ENCODE assay signal across 2 cellular contexts in genomic region chr15:31372635-31373091, GRCh38.
A peak's percentile ranks its signal among the peaks of the same experiment; 100 is the strongest.
TF ChIP-seq lines count a peak whose summit lies in the region.

No MANE protein-coding gene starts in this region.

TF ChIP-seq in liver, 16 proteins besides CTCF, POLR2A, EP300 and RAD21:
- TF ChIP-seq, protein P1, sequence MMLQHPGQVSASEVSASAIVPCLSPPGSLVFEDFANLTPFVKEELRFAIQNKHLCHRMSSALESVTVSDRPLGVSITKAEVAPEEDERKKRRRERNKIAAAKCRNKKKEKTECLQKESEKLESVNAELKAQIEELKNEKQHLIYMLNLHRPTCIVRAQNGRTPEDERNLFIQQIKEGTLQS (IDR thresholded peaks at IDR 0.05), result no peak
- no peak for TF ChIP-seq SP1 (IDR thresholded peaks at IDR 0.05)
- peak; percentile 17 to 25 for TF ChIP-seq HNF4A (conservative IDR thresholded peaks at IDR 0.05)
- peak; percentile 44 to 45 for TF ChIP-seq RXRA (IDR thresholded peaks at IDR 0.05)
- TF ChIP-seq, protein P2, sequence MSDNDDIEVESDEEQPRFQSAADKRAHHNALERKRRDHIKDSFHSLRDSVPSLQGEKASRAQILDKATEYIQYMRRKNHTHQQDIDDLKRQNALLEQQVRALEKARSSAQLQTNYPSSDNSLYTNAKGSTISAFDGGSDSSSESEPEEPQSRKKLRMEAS (IDR thresholded peaks at IDR 0.05), result no peak
- TF ChIP-seq NR2F2 (IDR thresholded peaks at IDR 0.05), result peak; percentile 78
- TF ChIP-seq EGR1 (IDR thresholded peaks at IDR 0.05; ENCODE audit: low read depth in 2 of 2), result no peak

TF ChIP-seq in HepG2, 621 proteins besides CTCF, POLR2A, EP300 and RAD21:
- TF ChIP-seq, protein P3, sequence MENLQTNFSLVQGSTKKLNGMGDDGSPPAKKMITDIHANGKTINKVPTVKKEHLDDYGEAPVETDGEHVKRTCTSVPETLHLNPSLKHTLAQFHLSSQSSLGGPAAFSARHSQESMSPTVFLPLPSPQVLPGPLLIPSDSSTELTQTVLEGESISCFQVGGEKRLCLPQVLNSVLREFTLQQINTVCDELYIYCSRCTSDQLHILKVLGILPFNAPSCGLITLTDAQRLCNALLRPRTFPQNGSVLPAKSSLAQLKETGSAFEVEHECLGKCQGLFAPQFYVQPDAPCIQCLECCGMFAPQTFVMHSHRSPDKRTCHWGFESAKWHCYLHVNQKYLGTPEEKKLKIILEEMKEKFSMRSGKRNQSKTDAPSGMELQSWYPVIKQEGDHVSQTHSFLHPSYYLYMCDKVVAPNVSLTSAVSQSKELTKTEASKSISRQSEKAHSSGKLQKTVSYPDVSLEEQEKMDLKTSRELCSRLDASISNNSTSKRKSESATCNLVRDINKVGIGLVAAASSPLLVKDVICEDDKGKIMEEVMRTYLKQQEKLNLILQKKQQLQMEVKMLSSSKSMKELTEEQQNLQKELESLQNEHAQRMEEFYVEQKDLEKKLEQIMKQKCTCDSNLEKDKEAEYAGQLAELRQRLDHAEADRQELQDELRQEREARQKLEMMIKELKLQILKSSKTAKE (CRISPR knock-in tag; IDR thresholded peaks at IDR 0.05; ENCODE audit: borderline replicate concordance), result no peak
- no peak for TF ChIP-seq KLF16 (CRISPR knock-in tag; IDR thresholded peaks at IDR 0.05)
